ENCODE assay signal across 1 cellular context in the genomic region with DNA sequence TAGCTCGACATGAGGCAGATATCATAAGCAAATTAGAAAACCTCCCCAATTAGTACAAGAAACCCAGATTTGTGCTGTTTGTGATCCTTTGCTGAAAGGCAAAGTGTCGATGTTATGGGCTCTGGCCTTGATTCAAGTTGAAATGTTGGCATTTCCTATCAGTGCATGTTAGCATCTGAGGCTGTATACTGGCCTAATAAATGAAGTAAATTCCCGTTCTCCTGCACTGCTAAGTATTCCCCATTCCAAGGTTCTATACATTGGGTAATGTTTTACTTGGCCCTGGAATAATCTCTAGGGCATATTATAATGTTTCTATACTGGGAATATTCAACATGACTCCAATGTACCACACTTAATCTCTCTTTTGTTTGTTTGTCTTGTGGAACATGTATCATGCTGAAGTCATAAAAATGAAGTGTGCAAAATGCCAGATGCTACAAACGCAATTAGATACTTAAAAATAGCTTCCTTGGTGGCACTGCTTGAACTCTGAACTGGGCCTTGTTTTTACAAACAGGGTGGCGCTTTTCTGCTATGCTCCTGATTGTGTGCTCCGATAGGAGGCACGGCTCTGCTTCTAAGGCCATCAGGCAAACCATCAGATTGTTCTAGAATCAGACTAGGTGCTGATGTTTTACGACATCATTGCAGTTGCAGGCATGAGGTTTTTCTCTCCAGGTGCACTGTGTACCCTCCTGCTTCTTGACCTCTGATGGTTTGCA.
TF ChIP-seq lines count a peak whose summit lies in the region.

No MANE protein-coding gene starts in this region.

TF ChIP-seq in HEK293, 187 proteins besides CTCF, POLR2A, EP300 and RAD21 (continued from another document and continues in another):
- TF ChIP-seq, protein P1, sequence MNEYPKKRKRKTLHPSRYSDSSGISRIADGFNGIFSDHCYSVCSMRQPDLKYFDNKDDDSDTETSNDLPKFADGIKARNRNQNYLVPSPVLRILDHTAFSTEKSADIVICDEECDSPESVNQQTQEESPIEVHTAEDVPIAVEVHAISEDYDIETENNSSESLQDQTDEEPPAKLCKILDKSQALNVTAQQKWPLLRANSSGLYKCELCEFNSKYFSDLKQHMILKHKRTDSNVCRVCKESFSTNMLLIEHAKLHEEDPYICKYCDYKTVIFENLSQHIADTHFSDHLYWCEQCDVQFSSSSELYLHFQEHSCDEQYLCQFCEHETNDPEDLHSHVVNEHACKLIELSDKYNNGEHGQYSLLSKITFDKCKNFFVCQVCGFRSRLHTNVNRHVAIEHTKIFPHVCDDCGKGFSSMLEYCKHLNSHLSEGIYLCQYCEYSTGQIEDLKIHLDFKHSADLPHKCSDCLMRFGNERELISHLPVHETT (tag by site-specific recombination; IDR thresholded peaks at IDR 0.05): peak; percentile 93
- TF ChIP-seq, protein P2, sequence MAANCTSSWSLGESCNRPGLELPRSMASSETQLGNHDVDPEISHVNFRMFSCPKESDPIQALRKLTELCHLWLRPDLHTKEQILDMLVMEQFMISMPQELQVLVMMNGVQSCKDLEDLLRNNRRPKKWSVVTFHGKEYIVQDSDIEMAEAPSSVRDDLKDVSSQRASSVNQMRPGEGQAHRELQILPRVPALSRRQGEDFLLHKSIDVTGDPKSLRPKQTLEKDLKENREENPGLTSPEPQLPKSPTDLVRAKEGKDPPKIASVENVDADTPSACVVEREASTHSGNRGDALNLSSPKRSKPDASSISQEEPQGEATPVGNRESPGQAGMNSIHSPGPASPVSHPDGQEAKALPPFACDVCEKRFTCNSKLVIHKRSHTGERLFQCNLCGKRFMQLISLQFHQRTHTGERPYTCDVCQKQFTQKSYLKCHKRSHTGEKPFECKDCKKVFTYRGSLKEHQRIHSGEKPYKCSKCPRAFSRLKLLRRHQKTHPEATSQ (tag by site-specific recombination; IDR thresholded peaks at IDR 0.05): no peak
- TF ChIP-seq, protein P3, sequence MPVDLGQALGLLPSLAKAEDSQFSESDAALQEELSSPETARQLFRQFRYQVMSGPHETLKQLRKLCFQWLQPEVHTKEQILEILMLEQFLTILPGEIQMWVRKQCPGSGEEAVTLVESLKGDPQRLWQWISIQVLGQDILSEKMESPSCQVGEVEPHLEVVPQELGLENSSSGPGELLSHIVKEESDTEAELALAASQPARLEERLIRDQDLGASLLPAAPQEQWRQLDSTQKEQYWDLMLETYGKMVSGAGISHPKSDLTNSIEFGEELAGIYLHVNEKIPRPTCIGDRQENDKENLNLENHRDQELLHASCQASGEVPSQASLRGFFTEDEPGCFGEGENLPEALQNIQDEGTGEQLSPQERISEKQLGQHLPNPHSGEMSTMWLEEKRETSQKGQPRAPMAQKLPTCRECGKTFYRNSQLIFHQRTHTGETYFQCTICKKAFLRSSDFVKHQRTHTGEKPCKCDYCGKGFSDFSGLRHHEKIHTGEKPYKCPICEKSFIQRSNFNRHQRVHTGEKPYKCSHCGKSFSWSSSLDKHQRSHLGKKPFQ (tag by site-specific recombination; IDR thresholded peaks at IDR 0.05): peak; percentile 81
- TF ChIP-seq ZFP69B (tag by site-specific recombination; IDR thresholded peaks at IDR 0.05): peak; percentile 64
- TF ChIP-seq ZNF473 (tag by site-specific recombination; IDR thresholded peaks at IDR 0.05): no peak
- TF ChIP-seq ZBTB21 (tag by site-specific recombination; IDR thresholded peaks at IDR 0.05): peak; percentile 65; the same call in 1 of the 2 replicates
- TF ChIP-seq ZNF423 (tag by site-specific recombination; IDR thresholded peaks at IDR 0.05): peak; percentile 47; the same call in 1 of the 2 replicates
- TF ChIP-seq ZFP37 (tag by site-specific recombination; IDR thresholded peaks at IDR 0.05): no peak
- peak; percentile 66 for TF ChIP-seq ZSCAN30 (tag by site-specific recombination; IDR thresholded peaks at IDR 0.05)
- peak; percentile 84 for TF ChIP-seq IKZF3 (tag by site-specific recombination; IDR thresholded peaks at IDR 0.05)
- TF ChIP-seq ZNF626 (tag by site-specific recombination; IDR thresholded peaks at IDR 0.05): no peak
- TF ChIP-seq ZNF792 (tag by site-specific recombination; IDR thresholded peaks at IDR 0.05): 0 out of 2 replicates have a peak, but pooled peaks have one; percentile 57
- peak; percentile 99 for TF ChIP-seq ZNF843 (tag by site-specific recombination; IDR thresholded peaks at IDR 0.05)
- no peak for TF ChIP-seq ZNF266 (tag by site-specific recombination; IDR thresholded peaks at IDR 0.05; ENCODE audit: low read depth)
- TF ChIP-seq ZNF416 (tag by site-specific recombination; IDR thresholded peaks at IDR 0.05): no peak
- TF ChIP-seq ZNF76 (tag by site-specific recombination; IDR thresholded peaks at IDR 0.05; ENCODE audit: borderline replicate concordance, low read depth): no peak
- TF ChIP-seq KLF7 (tag by site-specific recombination; IDR thresholded peaks at IDR 0.05; ENCODE audit: borderline replicate concordance): peak; percentile 75
- TF ChIP-seq, protein P4, sequence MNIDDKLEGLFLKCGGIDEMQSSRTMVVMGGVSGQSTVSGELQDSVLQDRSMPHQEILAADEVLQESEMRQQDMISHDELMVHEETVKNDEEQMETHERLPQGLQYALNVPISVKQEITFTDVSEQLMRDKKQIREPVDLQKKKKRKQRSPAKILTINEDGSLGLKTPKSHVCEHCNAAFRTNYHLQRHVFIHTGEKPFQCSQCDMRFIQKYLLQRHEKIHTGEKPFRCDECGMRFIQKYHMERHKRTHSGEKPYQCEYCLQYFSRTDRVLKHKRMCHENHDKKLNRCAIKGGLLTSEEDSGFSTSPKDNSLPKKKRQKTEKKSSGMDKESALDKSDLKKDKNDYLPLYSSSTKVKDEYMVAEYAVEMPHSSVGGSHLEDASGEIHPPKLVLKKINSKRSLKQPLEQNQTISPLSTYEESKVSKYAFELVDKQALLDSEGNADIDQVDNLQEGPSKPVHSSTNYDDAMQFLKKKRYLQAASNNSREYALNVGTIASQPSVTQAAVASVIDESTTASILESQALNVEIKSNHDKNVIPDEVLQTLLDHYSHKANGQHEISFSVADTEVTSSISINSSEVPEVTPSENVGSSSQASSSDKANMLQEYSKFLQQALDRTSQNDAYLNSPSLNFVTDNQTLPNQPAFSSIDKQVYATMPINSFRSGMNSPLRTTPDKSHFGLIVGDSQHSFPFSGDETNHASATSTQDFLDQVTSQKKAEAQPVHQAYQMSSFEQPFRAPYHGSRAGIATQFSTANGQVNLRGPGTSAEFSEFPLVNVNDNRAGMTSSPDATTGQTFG (tag by site-specific recombination; IDR thresholded peaks at IDR 0.05; ENCODE audit: borderline replicate concordance): no peak
- TF ChIP-seq OVOL3 (tag by site-specific recombination; IDR thresholded peaks at IDR 0.05): peak; percentile 97
- no peak for TF ChIP-seq ZNF544 (tag by site-specific recombination; IDR thresholded peaks at IDR 0.05)
- peak; percentile 98 for TF ChIP-seq BCL11A (tag by site-specific recombination; IDR thresholded peaks at IDR 0.05; ENCODE audit: low read depth)
- no peak for TF ChIP-seq KLF9 (tag by site-specific recombination; IDR thresholded peaks at IDR 0.05; ENCODE audit: low read depth)
- TF ChIP-seq TCF7L2 (IDR thresholded peaks at IDR 0.05; ENCODE audit: borderline replicate concordance, low read depth, low read length): no peak
- no peak for TF ChIP-seq ZNF548 (tag by site-specific recombination; IDR thresholded peaks at IDR 0.05)
- TF ChIP-seq ZIC2 (tag by site-specific recombination; IDR thresholded peaks at IDR 0.05): peak; percentile 52
- peak; percentile 44; the same call in 1 of the 2 replicates for TF ChIP-seq GLIS2 (tag by site-specific recombination; IDR thresholded peaks at IDR 0.05)
- no peak for TF ChIP-seq ZNF302 (tag by site-specific recombination; IDR thresholded peaks at IDR 0.05; ENCODE audit: low read depth)
- TF ChIP-seq, protein P5, sequence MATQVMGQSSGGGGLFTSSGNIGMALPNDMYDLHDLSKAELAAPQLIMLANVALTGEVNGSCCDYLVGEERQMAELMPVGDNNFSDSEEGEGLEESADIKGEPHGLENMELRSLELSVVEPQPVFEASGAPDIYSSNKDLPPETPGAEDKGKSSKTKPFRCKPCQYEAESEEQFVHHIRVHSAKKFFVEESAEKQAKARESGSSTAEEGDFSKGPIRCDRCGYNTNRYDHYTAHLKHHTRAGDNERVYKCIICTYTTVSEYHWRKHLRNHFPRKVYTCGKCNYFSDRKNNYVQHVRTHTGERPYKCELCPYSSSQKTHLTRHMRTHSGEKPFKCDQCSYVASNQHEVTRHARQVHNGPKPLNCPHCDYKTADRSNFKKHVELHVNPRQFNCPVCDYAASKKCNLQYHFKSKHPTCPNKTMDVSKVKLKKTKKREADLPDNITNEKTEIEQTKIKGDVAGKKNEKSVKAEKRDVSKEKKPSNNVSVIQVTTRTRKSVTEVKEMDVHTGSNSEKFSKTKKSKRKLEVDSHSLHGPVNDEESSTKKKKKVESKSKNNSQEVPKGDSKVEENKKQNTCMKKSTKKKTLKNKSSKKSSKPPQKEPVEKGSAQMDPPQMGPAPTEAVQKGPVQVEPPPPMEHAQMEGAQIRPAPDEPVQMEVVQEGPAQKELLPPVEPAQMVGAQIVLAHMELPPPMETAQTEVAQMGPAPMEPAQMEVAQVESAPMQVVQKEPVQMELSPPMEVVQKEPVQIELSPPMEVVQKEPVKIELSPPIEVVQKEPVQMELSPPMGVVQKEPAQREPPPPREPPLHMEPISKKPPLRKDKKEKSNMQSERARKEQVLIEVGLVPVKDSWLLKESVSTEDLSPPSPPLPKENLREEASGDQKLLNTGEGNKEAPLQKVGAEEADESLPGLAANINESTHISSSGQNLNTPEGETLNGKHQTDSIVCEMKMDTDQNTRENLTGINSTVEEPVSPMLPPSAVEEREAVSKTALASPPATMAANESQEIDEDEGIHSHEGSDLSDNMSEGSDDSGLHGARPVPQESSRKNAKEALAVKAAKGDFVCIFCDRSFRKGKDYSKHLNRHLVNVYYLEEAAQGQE (tag by site-specific recombination; IDR thresholded peaks at IDR 0.05): no peak
- no peak for TF ChIP-seq ZNF292 (tag by site-specific recombination; IDR thresholded peaks at IDR 0.05; ENCODE audit: borderline replicate concordance, low read depth)
- TF ChIP-seq ZFHX2 (tag by site-specific recombination; conservative IDR thresholded peaks at IDR 0.05): no peak
- TF ChIP-seq ZNF184 (tag by site-specific recombination; IDR thresholded peaks at IDR 0.05): peak; percentile 82; the same call in 1 of the 2 replicates
- no peak for TF ChIP-seq ZNF677 (tag by site-specific recombination; IDR thresholded peaks at IDR 0.05)
- peak; percentile 29; the same call in 1 of the 2 replicates for TF ChIP-seq ZNF623 (tag by site-specific recombination; IDR thresholded peaks at IDR 0.05)
- TF ChIP-seq, protein P6, sequence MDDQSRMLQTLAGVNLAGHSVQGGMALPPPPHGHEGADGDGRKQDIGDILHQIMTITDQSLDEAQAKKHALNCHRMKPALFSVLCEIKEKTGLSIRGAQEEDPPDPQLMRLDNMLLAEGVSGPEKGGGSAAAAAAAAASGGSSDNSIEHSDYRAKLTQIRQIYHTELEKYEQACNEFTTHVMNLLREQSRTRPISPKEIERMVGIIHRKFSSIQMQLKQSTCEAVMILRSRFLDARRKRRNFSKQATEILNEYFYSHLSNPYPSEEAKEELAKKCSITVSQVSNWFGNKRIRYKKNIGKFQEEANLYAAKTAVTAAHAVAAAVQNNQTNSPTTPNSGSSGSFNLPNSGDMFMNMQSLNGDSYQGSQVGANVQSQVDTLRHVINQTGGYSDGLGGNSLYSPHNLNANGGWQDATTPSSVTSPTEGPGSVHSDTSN (CRISPR knock-in tag; IDR thresholded peaks at IDR 0.05): no peak
- no peak for TF ChIP-seq ZNF138 (tag by site-specific recombination; IDR thresholded peaks at IDR 0.05; ENCODE audit: borderline replicate concordance)
- TF ChIP-seq, protein P7, sequence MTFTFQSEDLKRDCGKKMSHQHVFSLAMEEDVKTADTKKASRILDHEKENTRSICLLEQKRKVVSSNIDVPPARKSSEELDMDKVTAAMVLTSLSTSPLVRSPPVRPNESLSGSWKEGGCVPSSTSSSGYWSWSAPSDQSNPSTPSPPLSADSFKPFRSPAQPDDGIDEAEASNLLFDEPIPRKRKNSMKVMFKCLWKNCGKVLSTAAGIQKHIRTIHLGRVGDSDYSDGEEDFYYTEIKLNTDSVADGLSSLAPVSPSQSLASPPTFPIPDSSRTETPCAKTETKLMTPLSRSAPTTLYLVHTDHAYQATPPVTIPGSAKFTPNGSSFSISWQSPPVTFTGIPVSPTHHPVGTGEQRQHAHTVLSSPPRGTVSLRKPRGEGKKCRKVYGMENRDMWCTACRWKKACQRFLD (tag by site-specific recombination; IDR thresholded peaks at IDR 0.05): no peak
- TF ChIP-seq KLF10 (tag by site-specific recombination; IDR thresholded peaks at IDR 0.05): peak; percentile 89
- TF ChIP-seq, protein P8, sequence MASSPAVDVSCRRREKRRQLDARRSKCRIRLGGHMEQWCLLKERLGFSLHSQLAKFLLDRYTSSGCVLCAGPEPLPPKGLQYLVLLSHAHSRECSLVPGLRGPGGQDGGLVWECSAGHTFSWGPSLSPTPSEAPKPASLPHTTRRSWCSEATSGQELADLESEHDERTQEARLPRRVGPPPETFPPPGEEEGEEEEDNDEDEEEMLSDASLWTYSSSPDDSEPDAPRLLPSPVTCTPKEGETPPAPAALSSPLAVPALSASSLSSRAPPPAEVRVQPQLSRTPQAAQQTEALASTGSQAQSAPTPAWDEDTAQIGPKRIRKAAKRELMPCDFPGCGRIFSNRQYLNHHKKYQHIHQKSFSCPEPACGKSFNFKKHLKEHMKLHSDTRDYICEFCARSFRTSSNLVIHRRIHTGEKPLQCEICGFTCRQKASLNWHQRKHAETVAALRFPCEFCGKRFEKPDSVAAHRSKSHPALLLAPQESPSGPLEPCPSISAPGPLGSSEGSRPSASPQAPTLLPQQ (tag by site-specific recombination; IDR thresholded peaks at IDR 0.05): peak; percentile 61; the same call in 1 of the 2 replicates
- TF ChIP-seq HOXA7 (CRISPR knock-in tag; IDR thresholded peaks at IDR 0.05; ENCODE audit: borderline replicate concordance): no peak
- peak; percentile 80 for TF ChIP-seq ZNF10 (tag by site-specific recombination; IDR thresholded peaks at IDR 0.05)
- no peak for TF ChIP-seq SALL2 (tag by site-specific recombination; IDR thresholded peaks at IDR 0.05; ENCODE audit: borderline replicate concordance)
- no peak for TF ChIP-seq ZNF48 (tag by site-specific recombination; IDR thresholded peaks at IDR 0.05)
- TF ChIP-seq ZNF777 (tag by site-specific recombination; IDR thresholded peaks at IDR 0.05; ENCODE audit: borderline replicate concordance): no peak
- TF ChIP-seq ZNF521 (tag by site-specific recombination; IDR thresholded peaks at IDR 0.05): no peak
- TF ChIP-seq ZNF133 (tag by site-specific recombination; IDR thresholded peaks at IDR 0.05): no peak
- TF ChIP-seq, protein P9, sequence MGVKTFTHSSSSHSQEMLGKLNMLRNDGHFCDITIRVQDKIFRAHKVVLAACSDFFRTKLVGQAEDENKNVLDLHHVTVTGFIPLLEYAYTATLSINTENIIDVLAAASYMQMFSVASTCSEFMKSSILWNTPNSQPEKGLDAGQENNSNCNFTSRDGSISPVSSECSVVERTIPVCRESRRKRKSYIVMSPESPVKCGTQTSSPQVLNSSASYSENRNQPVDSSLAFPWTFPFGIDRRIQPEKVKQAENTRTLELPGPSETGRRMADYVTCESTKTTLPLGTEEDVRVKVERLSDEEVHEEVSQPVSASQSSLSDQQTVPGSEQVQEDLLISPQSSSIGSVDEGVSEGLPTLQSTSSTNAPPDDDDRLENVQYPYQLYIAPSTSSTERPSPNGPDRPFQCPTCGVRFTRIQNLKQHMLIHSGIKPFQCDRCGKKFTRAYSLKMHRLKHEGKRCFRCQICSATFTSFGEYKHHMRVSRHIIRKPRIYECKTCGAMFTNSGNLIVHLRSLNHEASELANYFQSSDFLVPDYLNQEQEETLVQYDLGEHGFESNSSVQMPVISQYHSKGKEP (tag by site-specific recombination; IDR thresholded peaks at IDR 0.05): peak; percentile 94
